Comparison of ENCODE assay signal across 8 cellular contexts in genomic region chr19:7294571-7295212, GRCh38. TPM values are rescaled to one million over a fixed set of nuclear protein-coding genes. Genes with fewer than 3 reads are reported as not detected.
DNase-seq lines count a peak whose midpoint lies in the region; ATAC-seq and TF ChIP-seq lines count a peak whose summit lies in the region.

No MANE protein-coding gene starts in this region.

- peak; percentile 11 for DNase-seq in GM04503 (ENCODE audit: low read depth)
- peak; percentile 75 to 92 for DNase-seq in NCI-H524 (lab: John Stamatoyannopoulos, UW)
- peak; percentile 38 for DNase-seq in activated naive CD8-positive, alpha-beta T cell treated with anti-CD3 and anti-CD28 coated beads for 36 hours
- peak; percentile 80 to 89 (median 87) for DNase-seq in heart left ventricle
- peak; percentile 87 for DNase-seq in osteocyte (ENCODE audit: extremely low spot score, unreplicated experiment)

- peaks cover 0 to 3% (median 0%) of the 10 kb centered on the region in 9 donors for H3K36me3 ChIP-seq in heart left ventricle

- no peak for TF ChIP-seq POLR2A in heart left ventricle (IDR thresholded peaks at IDR 0.05)

- H3K9me3 ChIP-seq in heart left ventricle, result no peaks in the 10 kb centered on the region

- H3K27ac ChIP-seq in heart left ventricle, result peak overlapping the region; percentile 87 to 99 (median 96)

- peak overlapping the region; percentile 75 for H3K4me3 Mint-ChIP-seq in activated naive CD8-positive, alpha-beta T cell treated with anti-CD3 and anti-CD28 coated beads for 36 hours
- H3K4me3 Mint-ChIP-seq in osteocyte (ENCODE audit: unreplicated experiment), result peak overlapping the region; percentile 77

- H3K4me3 ChIP-seq in heart left ventricle, result peak overlapping the region; percentile 78 to 100 (median 98)

- no peak overlapping the region for H3K27ac Mint-ChIP-seq in activated naive CD8-positive, alpha-beta T cell treated with anti-CD3 and anti-CD28 coated beads for 36 hours
- H3K27ac Mint-ChIP-seq in osteocyte (ENCODE audit: unreplicated experiment), result peak overlapping the region; percentile 54

- H3K4me1 Mint-ChIP-seq in activated naive CD8-positive, alpha-beta T cell treated with anti-CD3 and anti-CD28 coated beads for 36 hours, result peaks cover 7% of the 10 kb centered on the region
- peaks cover 14% of the 10 kb centered on the region for H3K4me1 Mint-ChIP-seq in osteocyte (ENCODE audit: unreplicated experiment)

- 2 to 4% (median 3%) methylated on average over 37 to 40 of the region's 40 CpGs for WGBS in heart left ventricle, 4 donors

- H3K27me3 ChIP-seq in heart left ventricle, result peaks cover 0 to 2% (median 0%) of the 10 kb centered on the region in 9 donors

- intact Hi-C loops in heart left ventricle (cut with DNase I), result loop anchor here (1.0 to 10.0 kb wide), 16 partner anchors 37 to 192 kb away; no protein-coding TSS in a partner anchor

- H3K9me3 Mint-ChIP-seq in activated naive CD8-positive, alpha-beta T cell treated with anti-CD3 and anti-CD28 coated beads for 36 hours, result no peaks in the 10 kb centered on the region
- H3K9me3 Mint-ChIP-seq in osteocyte (ENCODE audit: unreplicated experiment), result no peaks in the 10 kb centered on the region

- ATAC-seq in HG02763 (IDR thresholded peaks at IDR 0.05; ENCODE audit: unreplicated experiment) (peak; percentile 66), heart left ventricle (peak; percentile 68 to 85 (median 80)), GM21447 (IDR thresholded peaks at IDR 0.05; ENCODE audit: unreplicated experiment) (no peak), HG03159 (IDR thresholded peaks at IDR 0.05; ENCODE audit: unreplicated experiment) (no peak)

- peaks cover 0 to 27% (median 17%) of the 10 kb centered on the region in 12 donors for H3K4me1 ChIP-seq in heart left ventricle

- TF ChIP-seq CTCF in heart left ventricle (IDR thresholded peaks at IDR 0.05), result peak in 11 of 12 donors; percentile 12 to 62 (median 48)
- peak; percentile 44 for TF ChIP-seq CTCF in osteocyte (IDR thresholded peaks at IDR 0.05)

- peaks cover 57% of the 10 kb centered on the region for H3K27me3 Mint-ChIP-seq in activated naive CD8-positive, alpha-beta T cell treated with anti-CD3 and anti-CD28 coated beads for 36 hours
- peaks cover 15% of the 10 kb centered on the region for H3K27me3 Mint-ChIP-seq in osteocyte (ENCODE audit: unreplicated experiment)

- H3K36me3 Mint-ChIP-seq in activated naive CD8-positive, alpha-beta T cell treated with anti-CD3 and anti-CD28 coated beads for 36 hours, result no peaks in the 10 kb centered on the region
- no peaks in the 10 kb centered on the region for H3K36me3 Mint-ChIP-seq in osteocyte (ENCODE audit: unreplicated experiment)

RNA-seq across cellular contexts. Expression of gene INSR, which starts 0.5 kb away (rescaled TPM):
- 1 to 10 TPM; 1.2 to 1.4 TPM for total RNA-seq in activated naive CD8-positive, alpha-beta T cell treated with anti-CD3 and anti-CD28 coated beads for 36 hours
- total RNA-seq in heart left ventricle, result 100 to 1,000 TPM in 5 of 9 donors, 10 to 100 TPM in 4; 73.7 to 221 (median 103) TPM
- 10 to 100 TPM; 28.7 to 40.5 TPM for polyA plus RNA-seq in heart left ventricle
- total RNA-seq in osteocyte, result 27.3 and 30.7 TPM in 2 replicates

RNA-seq across cellular contexts. Expression of gene ARHGEF18, which starts 54.0 kb away (rescaled TPM):
- total RNA-seq in activated naive CD8-positive, alpha-beta T cell treated with anti-CD3 and anti-CD28 coated beads for 36 hours, result 10 to 100 TPM; 26.3 to 30.8 TPM
- 10 to 100 TPM in 3 of 9 donors, 1 to 10 TPM in 6; 6.5 to 15.1 (median 9.1) TPM for total RNA-seq in heart left ventricle
- polyA plus RNA-seq in heart left ventricle, result 10 to 100 TPM in 1 of 2 donors, 1 to 10 TPM in 1; 4.1 to 13.3 TPM
- 42.6 and 45.1 TPM in 2 replicates for total RNA-seq in osteocyte

Comparison
In these comparisons a context has a peak if more than half of its experiments do, and no peak if none do; other contexts are left out.
1. DNase-seq: peak in every context shown above with its lines; median percentile 87 in heart left ventricle; 87 in osteocyte; 84 in NCI-H524; 38 in activated naive CD8-positive, alpha-beta T cell treated with anti-CD3 and anti-CD28 coated beads for 36 hours; 11 in GM04503.
2. ATAC-seq: peak in HG02763 (single experiment) and heart left ventricle (4 of 4); none in GM21447 (single experiment) and HG03159 (single experiment).
3. RNA of gene INSR, which starts 0.5 kb away (total RNA-seq): 73.7 to 221 TPM in heart left ventricle and 27.3 to 30.7 TPM in osteocyte; 1.2 to 1.4 TPM in activated naive CD8-positive, alpha-beta T cell treated with anti-CD3 and anti-CD28 coated beads for 36 hours; every median in the first group is over 10 times any median in the second.